In genomic region chr1:232123775-232124659, GRCh38 we compare ENCODE assay signal across 1 cellular context.
TF ChIP-seq lines count a peak whose summit lies in the region.

No MANE protein-coding gene starts in this region.

TF ChIP-seq in WTC11, 78 proteins besides CTCF, POLR2A, EP300 and RAD21 (continued from another document):
- peak; percentile 43; the same call in 1 of the 2 replicates for TF ChIP-seq ERG (CRISPR knock-in tag; IDR thresholded peaks at IDR 0.05)
